Comparison of ENCODE assay signal across 12 cellular contexts in genomic region chr19:43726736-43727592, GRCh38. TPM values are rescaled to one million over a fixed set of nuclear protein-coding genes. Genes with fewer than 3 reads are reported as not detected.
A peak's percentile ranks its signal among the peaks of the same experiment; 100 is the strongest.
DNase-seq lines count a peak whose midpoint lies in the region; ATAC-seq lines count a peak whose summit lies in the region.
"Had no signal": no experiment of that assay in that cellular context is flagged by ENCODE, and none has a peak within 500 bp of the region (broad histone marks: within the 10 kb centered on the region; RNA-seq: fewer than 3 reads in every experiment).

No MANE protein-coding gene starts in this region.

- ATAC-seq in stimulated activated naive B cell treated with anti-CD40 and anti-IgM and Interleukin-4, amounts not matched to agents 10 μg/mL and 1 μg/mL and 100 μg/mL, for 72 hours (replicated peaks) = peak; percentile 46 to 50

- no peaks in the 10 kb centered on the region for H3K27me3 Mint-ChIP-seq in stimulated activated naive B cell treated with anti-CD40 and anti-IgM and Interleukin-4, amounts not matched to agents 10 μg/mL and 1 μg/mL and 100 μg/mL, for 72 hours

- H3K4me1 Mint-ChIP-seq in stimulated activated naive B cell treated with anti-CD40 and anti-IgM and Interleukin-4, amounts not matched to agents 10 μg/mL and 1 μg/mL and 100 μg/mL, for 72 hours = peaks cover 19 to 42% of the 10 kb centered on the region in 2 donors

- no peak overlapping the region for H3K4me3 Mint-ChIP-seq in stimulated activated naive B cell treated with anti-CD40 and anti-IgM and Interleukin-4, amounts not matched to agents 10 μg/mL and 1 μg/mL and 100 μg/mL, for 72 hours

- no peak overlapping the region for H3K27ac Mint-ChIP-seq in stimulated activated naive B cell treated with anti-CD40 and anti-IgM and Interleukin-4, amounts not matched to agents 10 μg/mL and 1 μg/mL and 100 μg/mL, for 72 hours

- H3K36me3 Mint-ChIP-seq in stimulated activated naive B cell treated with anti-CD40 and anti-IgM and Interleukin-4, amounts not matched to agents 10 μg/mL and 1 μg/mL and 100 μg/mL, for 72 hours = peaks cover 34 to 41% of the 10 kb centered on the region in 2 donors

- H3K9me3 Mint-ChIP-seq in stimulated activated naive B cell treated with anti-CD40 and anti-IgM and Interleukin-4, amounts not matched to agents 10 μg/mL and 1 μg/mL and 100 μg/mL, for 72 hours = no peaks in the 10 kb centered on the region

- DNase-seq in SIG-M5 treated with dmso at 0.1 percent for 504 hours (lab: John Stamatoyannopoulos, UW; ENCODE audit: unreplicated experiment) = peak; percentile 18
- DNase-seq in SIG-M5 (lab: John Stamatoyannopoulos, UW) = no peak
- DNase-seq in cerebellum (ENCODE audit: low spot score) = peak; percentile 70
- no peak for DNase-seq in stimulated activated naive B cell treated with anti-CD40 and anti-IgM and Interleukin-4, amounts not matched to agents 10 μg/mL and 1 μg/mL and 100 μg/mL, for 72 hours
- DNase-seq in HK-2 (ENCODE audit: unreplicated experiment) = no peak
- DNase-seq in iPS-NIHi7 (ENCODE audit: extremely low spot score) = no peak
- DNase-seq: activated gamma-delta T cell treated with Interleukin-2 at 50 U/mL for 16 hours, DMS53, foreskin melanocyte, NCI-H748 treated with DMSO at 0.1 percent for 48 hours, occipital lobe had no signal

RNA-seq across cellular contexts. Expression of gene IRGC, which starts 11.1 kb away (rescaled TPM):
- not detected for total RNA-seq in cerebellum
- total RNA-seq: A172, occipital lobe had no signal

RNA-seq across cellular contexts. Expression of gene SMG9, which starts 27.8 kb away (rescaled TPM):
- 17.1 TPM for total RNA-seq in cerebellum

RNA-seq across cellular contexts. Expression of gene KCNN4, which starts 53.8 kb away (rescaled TPM):
- total RNA-seq in cerebellum = 0.36 TPM

RNA-seq across cellular contexts. Expression of gene PLAUR, which starts 57.0 kb away (rescaled TPM):
- total RNA-seq in cerebellum = 4.4 TPM

Comparison
In these comparisons a context has a peak if more than half of its experiments do, and no peak if none do; other contexts are left out.
1. DNase-seq: peak in SIG-M5 treated with dmso at 0.1 percent for 504 hours (single experiment) and cerebellum (single experiment); none in SIG-M5 (single experiment), stimulated activated naive B cell treated with anti-CD40 and anti-IgM and Interleukin-4, amounts not matched to agents 10 μg/mL and 1 μg/mL and 100 μg/mL, for 72 hours (single experiment), HK-2 (single experiment) and iPS-NIHi7 (single experiment).